8 cellular contexts compared by ENCODE assay signal in the genomic region with DNA sequence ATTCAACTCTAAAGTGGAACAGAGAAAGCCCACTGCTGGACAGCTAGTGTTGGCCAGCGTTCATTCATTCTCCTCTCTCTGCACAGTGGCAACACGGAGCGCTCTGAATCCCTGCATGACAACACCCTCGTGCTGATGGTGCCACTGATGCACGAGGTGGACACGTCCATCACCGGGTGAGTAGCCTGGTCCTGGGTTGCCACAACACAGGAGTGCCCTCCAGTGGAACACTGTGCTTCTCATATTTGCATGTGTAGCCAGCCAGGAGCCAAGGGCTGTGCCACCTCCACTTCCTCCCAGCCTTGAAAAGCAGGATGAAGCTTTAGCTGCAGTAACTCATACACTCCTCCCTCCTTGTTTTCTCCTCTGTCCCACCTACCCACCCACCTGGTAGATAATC.
DNase-seq lines count a peak whose midpoint lies in the region; ATAC-seq and TF ChIP-seq lines count a peak whose summit lies in the region.

No MANE protein-coding gene starts in this region.

- intact Hi-C loops in transverse colon (cut with DNase I; ENCODE audit: low total_unique reads): no loop called here

- H3K4me1 ChIP-seq in hepatocyte (ENCODE audit: insufficient read depth): no peaks in the 10 kb centered on the region
- H3K4me1 ChIP-seq in transverse colon: peaks cover 0 to 5% (median under 1%) of the 10 kb centered on the region in 4 donors

- no peaks in the 10 kb centered on the region for H3K36me3 ChIP-seq in WERI-Rb-1
- no peaks in the 10 kb centered on the region for H3K36me3 ChIP-seq in hepatocyte (replicated peaks; ENCODE audit: insufficient read depth, low read depth)
- no peaks in the 10 kb centered on the region for H3K36me3 ChIP-seq in transverse colon

- H3K27ac Mint-ChIP-seq in activated CD8-positive, alpha-beta memory T cell treated with anti-CD3 and anti-CD28 coated beads, Interleukin-2, amount 10 ng/mL, durations not matched to agents 7 days and 5 days: no peak overlapping the region

- H3K27ac ChIP-seq in WERI-Rb-1: no peak overlapping the region
- H3K27ac ChIP-seq in hepatocyte: no peak overlapping the region
- peak overlapping the region in 1 of 4 donors; percentile 19 for H3K27ac ChIP-seq in transverse colon

- H3K9me3 ChIP-seq in WERI-Rb-1 (ENCODE audit: severe bottlenecking) (no peaks in the 10 kb centered on the region), hepatocyte (ENCODE audit: low read depth) (no peaks in the 10 kb centered on the region), transverse colon (no peaks in the 10 kb centered on the region)

- H3K27me3 ChIP-seq in WERI-Rb-1 (ENCODE audit: insufficient read depth, low read depth, severe bottlenecking) (no peaks in the 10 kb centered on the region), hepatocyte (no peaks in the 10 kb centered on the region), transverse colon (no peaks in the 10 kb centered on the region)

- peak; percentile 80 for TF ChIP-seq CTCF in WERI-Rb-1 (IDR thresholded peaks at IDR 0.05; ENCODE audit: low read depth, low read length)
- TF ChIP-seq CTCF in hepatocyte (IDR thresholded peaks at IDR 0.05; ENCODE audit: poor library complexity): peak; percentile 32
- peak; percentile 21 to 49 (median 27) for TF ChIP-seq CTCF in transverse colon (IDR thresholded peaks at IDR 0.05)

- H3K9me3 Mint-ChIP-seq in activated CD8-positive, alpha-beta memory T cell treated with anti-CD3 and anti-CD28 coated beads, Interleukin-2, amount 10 ng/mL, durations not matched to agents 7 days and 5 days (ENCODE audit: low read depth): no peaks in the 10 kb centered on the region

- no peak for TF ChIP-seq EP300 in transverse colon (IDR thresholded peaks at IDR 0.05; ENCODE audit: low read depth)

- H3K4me3 ChIP-seq in WERI-Rb-1 (ENCODE audit: low read depth, low read length) (no peak overlapping the region), hepatocyte (no peak overlapping the region), transverse colon (no peak overlapping the region)

- in situ Hi-C loops in transverse colon (cut with MboI; ENCODE audit: low pct_ligation_motif_present in 1 of 4, low pct_unique_long_range_greater_than_20kb in 1 of 4, low sequenced_read_pairs in 3 of 4): no loop called here

- H3K27me3 Mint-ChIP-seq in activated CD8-positive, alpha-beta memory T cell treated with anti-CD3 and anti-CD28 coated beads, Interleukin-2, amount 10 ng/mL, durations not matched to agents 7 days and 5 days: peaks cover 26% of the 10 kb centered on the region

- no peak overlapping the region for H3K4me3 Mint-ChIP-seq in activated CD8-positive, alpha-beta memory T cell treated with anti-CD3 and anti-CD28 coated beads, Interleukin-2, amount 10 ng/mL, durations not matched to agents 7 days and 5 days

- no peaks in the 10 kb centered on the region for H4K20me1 ChIP-seq in hepatocyte (ENCODE audit: insufficient read depth, poor library complexity, severe bottlenecking)

- H3K9me2 ChIP-seq in hepatocyte (replicated peaks; ENCODE audit: insufficient read depth): no peaks in the 10 kb centered on the region

- DNase-seq in NCI-H345 (lab: John Stamatoyannopoulos, UW) (peak; percentile 29), NCI-H345 treated with DMSO at 0.1 percent for 48 hours (lab: John Stamatoyannopoulos, UW; ENCODE audit: unreplicated experiment) (no peak), WERI-Rb-1 (peak; percentile 61), hepatocyte (ENCODE audit: low spot score) (peak; percentile 43), transverse colon (peak; percentile 47), NCI-H1048 (lab: John Stamatoyannopoulos, UW) (no peak)
- DNase-seq in activated CD8-positive, alpha-beta memory T cell treated with anti-CD3 and anti-CD28 coated beads, Interleukin-2, amount 10 ng/mL, durations not matched to agents 7 days and 5 days: no peak

- ATAC-seq in HG03378 (IDR thresholded peaks at IDR 0.05; ENCODE audit: unreplicated experiment): no peak
- ATAC-seq in activated CD8-positive, alpha-beta memory T cell treated with anti-CD3 and anti-CD28 coated beads, Interleukin-2, amount 10 ng/mL, durations not matched to agents 7 days and 5 days: no peak

- 73% methylated on average over 7 of the region's 7 CpGs for WGBS in hepatocyte (ENCODE audit: low lambda C conversion rate, missing lambda C conversion rate)
- WGBS in transverse colon (ENCODE audit: low coverage in 1 of 2), 2 donors: 49 to 83% methylated on average over 1 to 7 of the region's 7 CpGs

- CTCF ChIA-PET in activated CD8-positive, alpha-beta memory T cell treated with anti-CD3 and anti-CD28 coated beads, Interleukin-2, amount 10 ng/mL, durations not matched to agents 7 days and 5 days (lab: Charles Lee): interaction anchor here (1.4 kb wide), 1 partner anchor 37 kb away, joined by 5 read pairs; no protein-coding TSS in a partner anchor

- H3K4me1 Mint-ChIP-seq in activated CD8-positive, alpha-beta memory T cell treated with anti-CD3 and anti-CD28 coated beads, Interleukin-2, amount 10 ng/mL, durations not matched to agents 7 days and 5 days: no peaks in the 10 kb centered on the region

- no peak for TF ChIP-seq POLR2A in transverse colon (IDR thresholded peaks at IDR 0.05)

- no peaks in the 10 kb centered on the region for H3K36me3 Mint-ChIP-seq in activated CD8-positive, alpha-beta memory T cell treated with anti-CD3 and anti-CD28 coated beads, Interleukin-2, amount 10 ng/mL, durations not matched to agents 7 days and 5 days

- no peak overlapping the region for H3K4me2 ChIP-seq in hepatocyte

- H2AFZ ChIP-seq in hepatocyte: no peak overlapping the region

- H3K79me2 ChIP-seq in hepatocyte: no peaks in the 10 kb centered on the region

Comparison
In these comparisons a context has a peak if more than half of its experiments do, and no peak if none do; other contexts are left out.
1. DNase-seq: peak in NCI-H345 (single experiment), WERI-Rb-1 (single experiment), hepatocyte (single experiment) and transverse colon (single experiment); none in NCI-H345 treated with DMSO at 0.1 percent for 48 hours (single experiment), activated CD8-positive, alpha-beta memory T cell treated with anti-CD3 and anti-CD28 coated beads, Interleukin-2, amount 10 ng/mL, durations not matched to agents 7 days and 5 days (single experiment) and NCI-H1048 (single experiment).
2. CTCF ChIP-seq: peak in every context shown above with its lines; median percentile 80 in WERI-Rb-1; 32 in hepatocyte; 27 in transverse colon.